1 cellular context compared by ENCODE assay signal in the genomic region with DNA sequence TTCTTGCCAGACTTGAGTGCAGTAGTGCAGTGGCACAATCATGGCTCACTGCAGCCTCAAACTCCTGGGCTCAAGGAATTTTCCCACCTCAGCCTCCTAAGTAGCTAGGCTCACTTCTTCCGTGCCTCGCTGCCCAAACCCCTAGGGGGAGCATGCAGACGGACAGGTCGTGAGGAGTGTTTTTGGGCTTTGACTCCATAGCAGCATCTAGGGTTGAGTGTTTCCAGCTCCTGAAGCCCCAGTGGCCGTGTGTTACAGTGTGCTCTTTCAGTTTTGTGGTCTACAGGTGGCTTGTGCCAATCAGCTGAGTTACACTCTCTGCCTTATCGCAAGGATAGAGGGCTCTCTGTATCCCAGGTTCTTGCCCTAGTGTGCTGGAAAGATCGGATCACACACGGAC.
TF ChIP-seq lines count a peak whose summit lies in the region.

No MANE protein-coding gene starts in this region.

TF ChIP-seq in IMR-90, 13 proteins besides CTCF, POLR2A, EP300 and RAD21 (continued from another document):
- TF ChIP-seq RCOR1 (IDR thresholded peaks at IDR 0.05; ENCODE audit: insufficient replicate concordance, low read length) = no peak
